In genomic region chr4:168667397-168667796, GRCh38 we compare ENCODE assay signal across 1 cellular context.
TF ChIP-seq lines count a peak whose summit lies in the region.

No MANE protein-coding gene starts in this region.

TF ChIP-seq in HCT116, 20 proteins besides CTCF, POLR2A, EP300 and RAD21 (continued from another document):
- no peak for TF ChIP-seq TCF7L2 (IDR thresholded peaks at IDR 0.05; ENCODE audit: borderline replicate concordance, extremely low read depth, insufficient read depth, insufficient read length)
- no peak for TF ChIP-seq EZH2phosphoT487 (IDR thresholded peaks at IDR 0.05; ENCODE audit: borderline replicate concordance)
- TF ChIP-seq SRF (IDR thresholded peaks at IDR 0.05; ENCODE audit: low read depth) = no peak
- TF ChIP-seq ZBTB33 (IDR thresholded peaks at IDR 0.05; ENCODE audit: extremely low read depth, insufficient replicate concordance, low read length) = no peak
- TF ChIP-seq POLR2AphosphoS5 (IDR thresholded peaks at IDR 0.05; ENCODE audit: low read depth, low read length) = no peak
- no peak for TF ChIP-seq REST (IDR thresholded peaks at IDR 0.05; ENCODE audit: low read depth)
- TF ChIP-seq FOSL1 (IDR thresholded peaks at IDR 0.05; ENCODE audit: low read depth) = no peak
